ENCODE assay signal across 12 cellular contexts in the genomic region with DNA sequence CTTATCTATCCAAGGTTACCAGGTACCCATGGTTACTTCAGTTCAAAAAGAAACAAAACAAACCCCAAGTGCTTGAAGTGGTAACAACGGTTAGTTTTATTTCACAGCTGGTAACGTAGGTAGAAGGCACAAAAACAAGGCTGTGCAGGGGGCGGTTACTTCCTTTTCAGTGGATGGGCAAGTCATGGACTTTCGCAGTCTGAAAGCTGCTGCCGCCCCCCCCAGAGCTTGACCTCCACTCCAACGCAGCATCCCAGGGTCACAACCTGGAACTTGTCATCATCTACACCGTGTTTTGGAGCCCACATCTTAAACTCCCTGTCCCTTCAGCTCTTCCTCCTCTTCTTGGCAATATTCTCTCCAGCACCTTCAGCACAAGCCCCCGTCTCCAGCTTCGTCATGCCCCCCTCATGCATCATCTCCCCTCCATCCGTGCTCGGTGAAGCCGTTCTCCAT.
DNase-seq lines count a peak whose midpoint lies in the region; ATAC-seq and TF ChIP-seq lines count a peak whose summit lies in the region.
"Had no signal": no experiment of that assay in that cellular context is flagged by ENCODE, and none has a peak within 500 bp of the region (broad histone marks: within the 10 kb centered on the region; RNA-seq: fewer than 3 reads in every experiment).

No MANE protein-coding gene starts in this region.

- peak; percentile 54 to 86 (median 69) for DNase-seq in CD4-positive, alpha-beta T cell
- peak; percentile 76 for DNase-seq in activated T-helper 2 cell treated with anti-CD3 and anti-CD28 coated beads, Interferon-gamma antibody, Interleukin-2, Interleukin-4, amounts not matched to agents 10 μg/mL and 5 μg/mL and 100 μg/mL, durations not matched to agents 14 hours and 24 hours and 36 hours (ENCODE audit: low spot score)
- DNase-seq in naive thymus-derived CD8-positive, alpha-beta T cell, result peak; percentile 51 to 99 (median 90)
- DNase-seq in NCI-H226 (no peak), brain microvascular endothelial cell (no peak), left colon (no peak)
- DNase-seq: small intestine had no signal

- H3K27me3 ChIP-seq in CD4-positive, alpha-beta T cell (ENCODE audit: control insufficient read depth, insufficient read depth, low read length), result no peaks in the 10 kb centered on the region
- no peaks in the 10 kb centered on the region for H3K27me3 ChIP-seq in brain microvascular endothelial cell (replicated peaks)

- H3K36me3 ChIP-seq in brain microvascular endothelial cell (replicated peaks), result no peaks in the 10 kb centered on the region

- TF ChIP-seq CTCF in CD4-positive, alpha-beta T cell (IDR thresholded peaks at IDR 0.05), result no peak
- no peak for TF ChIP-seq CTCF in brain microvascular endothelial cell (IDR thresholded peaks at IDR 0.05; ENCODE audit: low read depth, low read length, missing control alignments)

- POLR2A ChIA-PET in CD4-positive, alpha-beta T cell (lab: Charles Lee), result interaction anchor here (0.6 to 3.4 kb wide), 29 partner anchors 9 to 808 kb away, joined by 3 to 68 read pairs (median 4); no protein-coding TSS in a partner anchor
- POLR2A ChIA-PET in naive thymus-derived CD8-positive, alpha-beta T cell (lab: Charles Lee), result interaction anchor here (0.6 to 2.8 kb wide), 11 partner anchors 10 to 868 kb away, joined by 3 to 51 read pairs (median 5); a partner anchor contains a TSS

- no peaks in the 10 kb centered on the region for H3K27me3 Mint-ChIP-seq in CD4-positive, alpha-beta T cell
- no peaks in the 10 kb centered on the region for H3K27me3 Mint-ChIP-seq in T-helper 1 cell treated with Interleukin-12 subunit alpha and Interleukin-12 subunit beta and Interleukin-4 antibody, amounts not matched to agents 30 μg/mL and 1 μg/mL, for 36 hours (ENCODE audit: low read depth)
- no peaks in the 10 kb centered on the region for H3K27me3 Mint-ChIP-seq in activated T-helper 2 cell treated with anti-CD3 and anti-CD28 coated beads, Interferon-gamma antibody, Interleukin-2, Interleukin-4, amounts not matched to agents 10 μg/mL and 5 μg/mL and 100 μg/mL, durations not matched to agents 14 hours and 24 hours and 36 hours (ENCODE audit: low read depth)
- peaks cover 0 to 1% (median 0%) of the 10 kb centered on the region in 5 donors for H3K27me3 Mint-ChIP-seq in naive thymus-derived CD8-positive, alpha-beta T cell

- peak overlapping the region; percentile 71 for H3K27ac ChIP-seq in CD4-positive, alpha-beta T cell (ENCODE audit: low read depth, low read length)
- no peak overlapping the region for H3K27ac ChIP-seq in brain microvascular endothelial cell

- H3K36me3 Mint-ChIP-seq in CD4-positive, alpha-beta T cell (ENCODE audit: low read depth), result peaks cover 4% of the 10 kb centered on the region
- H3K36me3 Mint-ChIP-seq in T-helper 1 cell treated with Interleukin-12 subunit alpha and Interleukin-12 subunit beta and Interleukin-4 antibody, amounts not matched to agents 30 μg/mL and 1 μg/mL, for 36 hours (ENCODE audit: low read depth), result peaks cover 3% of the 10 kb centered on the region
- no peaks in the 10 kb centered on the region for H3K36me3 Mint-ChIP-seq in activated T-helper 2 cell treated with anti-CD3 and anti-CD28 coated beads, Interferon-gamma antibody, Interleukin-2, Interleukin-4, amounts not matched to agents 10 μg/mL and 5 μg/mL and 100 μg/mL, durations not matched to agents 14 hours and 24 hours and 36 hours (ENCODE audit: low read depth)
- no peaks in the 10 kb centered on the region for H3K36me3 Mint-ChIP-seq in naive thymus-derived CD8-positive, alpha-beta T cell
- H3K36me3 Mint-ChIP-seq: CD14-positive monocyte had no signal

- ATAC-seq in CD4-positive, alpha-beta T cell (ENCODE audit: poor library complexity), result peak; percentile 75
- peak; percentile 80 to 88 for ATAC-seq in naive thymus-derived CD8-positive, alpha-beta T cell
- ATAC-seq in HG02852 (IDR thresholded peaks at IDR 0.05; ENCODE audit: unreplicated experiment) (no peak), left colon (no peak)
- ATAC-seq: HCT116, left lobe of liver had no signal

- CTCF ChIA-PET in CD4-positive, alpha-beta T cell (lab: Charles Lee), result interaction anchor here (1.0 to 3.2 kb wide), 5 partner anchors 12 to 130 kb away, joined by 9 to 17 read pairs (median 12); no protein-coding TSS in a partner anchor

- H3K4me3 Mint-ChIP-seq in CD4-positive, alpha-beta T cell, result peak overlapping the region; percentile 71
- peak overlapping the region; percentile 69 for H3K4me3 Mint-ChIP-seq in T-helper 1 cell treated with Interleukin-12 subunit alpha and Interleukin-12 subunit beta and Interleukin-4 antibody, amounts not matched to agents 30 μg/mL and 1 μg/mL, for 36 hours
- peak overlapping the region; percentile 36 for H3K4me3 Mint-ChIP-seq in activated T-helper 2 cell treated with anti-CD3 and anti-CD28 coated beads, Interferon-gamma antibody, Interleukin-2, Interleukin-4, amounts not matched to agents 10 μg/mL and 5 μg/mL and 100 μg/mL, durations not matched to agents 14 hours and 24 hours and 36 hours (ENCODE audit: low read depth)
- peak overlapping the region; percentile 51 to 85 (median 76) for H3K4me3 Mint-ChIP-seq in naive thymus-derived CD8-positive, alpha-beta T cell
- H3K4me3 Mint-ChIP-seq: CD14-positive monocyte had no signal

- no peaks in the 10 kb centered on the region for H3K9me3 Mint-ChIP-seq in CD4-positive, alpha-beta T cell
- no peaks in the 10 kb centered on the region for H3K9me3 Mint-ChIP-seq in T-helper 1 cell treated with Interleukin-12 subunit alpha and Interleukin-12 subunit beta and Interleukin-4 antibody, amounts not matched to agents 30 μg/mL and 1 μg/mL, for 36 hours
- H3K9me3 Mint-ChIP-seq in activated T-helper 2 cell treated with anti-CD3 and anti-CD28 coated beads, Interferon-gamma antibody, Interleukin-2, Interleukin-4, amounts not matched to agents 10 μg/mL and 5 μg/mL and 100 μg/mL, durations not matched to agents 14 hours and 24 hours and 36 hours, result no peaks in the 10 kb centered on the region
- no peaks in the 10 kb centered on the region for H3K9me3 Mint-ChIP-seq in naive thymus-derived CD8-positive, alpha-beta T cell

- H3K27ac Mint-ChIP-seq in CD4-positive, alpha-beta T cell, result peak overlapping the region; percentile 93
- H3K27ac Mint-ChIP-seq in T-helper 1 cell treated with Interleukin-12 subunit alpha and Interleukin-12 subunit beta and Interleukin-4 antibody, amounts not matched to agents 30 μg/mL and 1 μg/mL, for 36 hours, result peak overlapping the region; percentile 85
- peak overlapping the region; percentile 88 for H3K27ac Mint-ChIP-seq in activated T-helper 2 cell treated with anti-CD3 and anti-CD28 coated beads, Interferon-gamma antibody, Interleukin-2, Interleukin-4, amounts not matched to agents 10 μg/mL and 5 μg/mL and 100 μg/mL, durations not matched to agents 14 hours and 24 hours and 36 hours
- H3K27ac Mint-ChIP-seq in naive thymus-derived CD8-positive, alpha-beta T cell, result peak overlapping the region; percentile 92 to 99 (median 97)

- H3K4me1 Mint-ChIP-seq in CD4-positive, alpha-beta T cell (ENCODE audit: low read depth), result peaks cover 77% of the 10 kb centered on the region
- peaks cover 54% of the 10 kb centered on the region for H3K4me1 Mint-ChIP-seq in T-helper 1 cell treated with Interleukin-12 subunit alpha and Interleukin-12 subunit beta and Interleukin-4 antibody, amounts not matched to agents 30 μg/mL and 1 μg/mL, for 36 hours (ENCODE audit: low read depth)
- H3K4me1 Mint-ChIP-seq in activated T-helper 2 cell treated with anti-CD3 and anti-CD28 coated beads, Interferon-gamma antibody, Interleukin-2, Interleukin-4, amounts not matched to agents 10 μg/mL and 5 μg/mL and 100 μg/mL, durations not matched to agents 14 hours and 24 hours and 36 hours (ENCODE audit: low read depth), result peaks cover 70% of the 10 kb centered on the region
- peaks cover 28 to 81% (median 63%) of the 10 kb centered on the region in 4 donors for H3K4me1 Mint-ChIP-seq in naive thymus-derived CD8-positive, alpha-beta T cell
- H3K4me1 Mint-ChIP-seq: CD14-positive monocyte had no signal

- H3K4me3 ChIP-seq in brain microvascular endothelial cell (ENCODE audit: low read depth, low read length), result no peak overlapping the region

- intact Hi-C loops in CD4-positive, alpha-beta T cell (cut with DNase I, micrococcal nuclease), result loop anchor here in 1 of 2 experiments (1.0 to 10.0 kb wide), 5 partner anchors 16 to 1214 kb away; a partner anchor contains a TSS
- intact Hi-C loops in activated T-helper 2 cell treated with anti-CD3 and anti-CD28 coated beads, Interferon-gamma antibody, Interleukin-2, Interleukin-4, amounts not matched to agents 10 μg/mL and 5 μg/mL and 100 μg/mL, durations not matched to agents 14 hours and 24 hours and 36 hours (cut with micrococcal nuclease), result loop anchor here (5.0 to 10.0 kb wide), 2 partner anchors 182 to 804 kb away; a partner anchor contains a TSS
- intact Hi-C loops in left colon (cut with DNase I, micrococcal nuclease), result no loop called here

- H3K9me3 ChIP-seq in CD4-positive, alpha-beta T cell (ENCODE audit: control insufficient read depth, low read length), result no peaks in the 10 kb centered on the region

- in situ Hi-C loops in brain microvascular endothelial cell (cut with HindIII; ENCODE audit: low pct_ligation_motif_present, low sequenced_read_pairs), result no loop called here

Comparison
In these comparisons a context has a peak if more than half of its experiments do, and no peak if none do; other contexts are left out.
1. ATAC-seq: peak in CD4-positive, alpha-beta T cell (single experiment) and naive thymus-derived CD8-positive, alpha-beta T cell (2 of 2); none in HG02852 (single experiment) and left colon (single experiment).
2. DNase-seq: peak in CD4-positive, alpha-beta T cell (10 of 10), activated T-helper 2 cell treated with anti-CD3 and anti-CD28 coated beads, Interferon-gamma antibody, Interleukin-2, Interleukin-4, amounts not matched to agents 10 μg/mL and 5 μg/mL and 100 μg/mL, durations not matched to agents 14 hours and 24 hours and 36 hours (single experiment) and naive thymus-derived CD8-positive, alpha-beta T cell (10 of 10); none in NCI-H226 (single experiment), brain microvascular endothelial cell (single experiment) and left colon (0 of 2).
3. Peak in every context shown above with its lines, with median percentiles within 50 percentile points of each other: H3K27ac Mint-ChIP-seq and H3K4me3 Mint-ChIP-seq.